Comparison of ENCODE assay signal across 8 cellular contexts in genomic region chr16:46884513-46885293, GRCh38. TPM values are rescaled to one million over a fixed set of nuclear protein-coding genes. Genes with fewer than 3 reads are reported as not detected.
DNase-seq lines count a peak whose midpoint lies in the region; ATAC-seq and TF ChIP-seq lines count a peak whose summit lies in the region.

No MANE protein-coding gene starts in this region.

- peak overlapping the region; percentile 89 for H3K4me3 ChIP-seq in osteoblast (ENCODE audit: insufficient read depth, low read length)

- H3K4me1 ChIP-seq in foreskin keratinocyte = no peaks in the 10 kb centered on the region
- H3K4me1 ChIP-seq in osteoblast (ENCODE audit: insufficient read depth, low read length) = peaks cover 7% of the 10 kb centered on the region

- peak; percentile 17 for ATAC-seq in HG03521 (IDR thresholded peaks at IDR 0.05; ENCODE audit: unreplicated experiment)
- peak; percentile 33 for ATAC-seq in foreskin keratinocyte

- H3K36me3 ChIP-seq in osteoblast (ENCODE audit: insufficient read depth, low read length) = no peaks in the 10 kb centered on the region

- peak; percentile 22 for DNase-seq in AG08396 (ENCODE audit: low spot score)
- DNase-seq in activated T-cell treated with anti-CD3 and anti-CD28 coated beads, Interleukin-2, amount 50 U/mL, for 48 hours = peak; percentile 32 to 52
- DNase-seq in foreskin keratinocyte = peak in 1 of 2 donors; percentile 25
- no peak for DNase-seq in osteoblast (ENCODE audit: insufficient read length, low spot score, missing footprints)
- no peak for DNase-seq in Kasumi-1 (lab: John Stamatoyannopoulos, UW)
- no peak for DNase-seq in GM19238 (ENCODE audit: insufficient read length, low spot score)

- peaks cover 2% of the 10 kb centered on the region for H4K20me1 ChIP-seq in osteoblast (ENCODE audit: insufficient read depth, low read length)

- H2AFZ ChIP-seq in osteoblast (ENCODE audit: low read length) = peak overlapping the region; percentile 83

- H3K79me2 ChIP-seq in osteoblast (ENCODE audit: insufficient read depth, low read length) = peaks cover 24% of the 10 kb centered on the region

- TF ChIP-seq POLR2A in GM19193 (IDR thresholded peaks at IDR 0.05; ENCODE audit: extremely low read depth, insufficient read depth, insufficient read length) = peak; percentile 1

- no peak overlapping the region for H3K27ac ChIP-seq in foreskin keratinocyte
- H3K27ac ChIP-seq in osteoblast (ENCODE audit: low read depth, low read length) = no peak overlapping the region

- H3K9me3 ChIP-seq in osteoblast (ENCODE audit: low read depth, low read length) = no peaks in the 10 kb centered on the region

- H3K27me3 ChIP-seq in foreskin keratinocyte = no peaks in the 10 kb centered on the region
- H3K27me3 ChIP-seq in osteoblast (ENCODE audit: insufficient read depth, low read length) = peaks cover 15% of the 10 kb centered on the region

- H3K4me2 ChIP-seq in osteoblast (ENCODE audit: insufficient read depth, low read length) = peak overlapping the region; percentile 89

- no peak for TF ChIP-seq CTCF in foreskin keratinocyte (conservative IDR thresholded peaks at IDR 0.05)
- TF ChIP-seq CTCF in osteoblast (IDR thresholded peaks at IDR 0.05; ENCODE audit: extremely low read depth, low read depth, low read length) = no peak

RNA-seq across cellular contexts. Expression of gene GPT2, which starts 0.5 kb away (rescaled TPM):
- total RNA-seq in foreskin keratinocyte = 15.0 and 23.4 TPM in 2 replicates
- 11.2 and 15.9 TPM in 2 replicates for polyA plus RNA-seq in foreskin keratinocyte
- total RNA-seq in osteoblast = 15.3 and 15.6 TPM in 2 replicates

RNA-seq across cellular contexts. Expression of gene C16orf87, which starts 53.7 kb away (rescaled TPM):
- total RNA-seq in foreskin keratinocyte (11.1 and 11.6 TPM in 2 replicates), osteoblast (7.7 and 9.8 TPM in 2 replicates)
- 6.3 and 6.8 TPM in 2 replicates for polyA plus RNA-seq in foreskin keratinocyte

Comparison
In these comparisons a context has a peak if more than half of its experiments do, and no peak if none do; other contexts are left out.
1. DNase-seq: peak in AG08396 (single experiment) and activated T-cell treated with anti-CD3 and anti-CD28 coated beads, Interleukin-2, amount 50 U/mL, for 48 hours (2 of 2); none in osteoblast (single experiment), Kasumi-1 (0 of 2) and GM19238 (single experiment).